Comparison of ENCODE assay signal across 2 cellular contexts in genomic region chr7:49883933-49884332, GRCh38.
TF ChIP-seq lines count a peak whose summit lies in the region.

No MANE protein-coding gene starts in this region.

TF ChIP-seq in H1, 55 proteins besides CTCF, POLR2A, EP300 and RAD21:
- TF ChIP-seq CBX8 (IDR thresholded peaks at IDR 0.05; ENCODE audit: borderline replicate concordance, low read depth, low read length) (no peak), RXRA (IDR thresholded peaks at IDR 0.05; ENCODE audit: insufficient read depth, low read depth, low read length) (no peak), SP4 (IDR thresholded peaks at IDR 0.05; ENCODE audit: low read length) (no peak), SAP30 (IDR thresholded peaks at IDR 0.05; ENCODE audit: insufficient read depth, insufficient replicate concordance, low read length) (no peak), MAFK (IDR thresholded peaks at IDR 0.05; ENCODE audit: low read depth, low read length) (no peak), CTBP2 (IDR thresholded peaks at IDR 0.05; ENCODE audit: borderline replicate concordance, insufficient read depth, insufficient read length, low read length) (no peak), BACH1 (IDR thresholded peaks at IDR 0.05; ENCODE audit: low read length) (no peak), KDM4A (IDR thresholded peaks at IDR 0.05; ENCODE audit: low read depth, low read length, severe bottlenecking) (no peak), TBP (IDR thresholded peaks at IDR 0.05; ENCODE audit: low read depth, low read length) (no peak), SP1 (IDR thresholded peaks at IDR 0.05; ENCODE audit: low read depth, low read length) (no peak), NANOG (IDR thresholded peaks at IDR 0.05; ENCODE audit: insufficient read depth, low read depth, low read length, poor library complexity, severe bottlenecking) (no peak), JUND (IDR thresholded peaks at IDR 0.05; ENCODE audit: low read length) (no peak), POLR2AphosphoS5 (IDR thresholded peaks at IDR 0.05; ENCODE audit: low read depth, low read length) (no peak), SRF (IDR thresholded peaks at IDR 0.05; ENCODE audit: low read depth, low read length) (no peak), BRCA1 (IDR thresholded peaks at IDR 0.05; ENCODE audit: low read depth, low read length) (no peak), ATF2 (IDR thresholded peaks at IDR 0.05; ENCODE audit: low read length) (no peak)
- TF ChIP-seq, protein P1, sequence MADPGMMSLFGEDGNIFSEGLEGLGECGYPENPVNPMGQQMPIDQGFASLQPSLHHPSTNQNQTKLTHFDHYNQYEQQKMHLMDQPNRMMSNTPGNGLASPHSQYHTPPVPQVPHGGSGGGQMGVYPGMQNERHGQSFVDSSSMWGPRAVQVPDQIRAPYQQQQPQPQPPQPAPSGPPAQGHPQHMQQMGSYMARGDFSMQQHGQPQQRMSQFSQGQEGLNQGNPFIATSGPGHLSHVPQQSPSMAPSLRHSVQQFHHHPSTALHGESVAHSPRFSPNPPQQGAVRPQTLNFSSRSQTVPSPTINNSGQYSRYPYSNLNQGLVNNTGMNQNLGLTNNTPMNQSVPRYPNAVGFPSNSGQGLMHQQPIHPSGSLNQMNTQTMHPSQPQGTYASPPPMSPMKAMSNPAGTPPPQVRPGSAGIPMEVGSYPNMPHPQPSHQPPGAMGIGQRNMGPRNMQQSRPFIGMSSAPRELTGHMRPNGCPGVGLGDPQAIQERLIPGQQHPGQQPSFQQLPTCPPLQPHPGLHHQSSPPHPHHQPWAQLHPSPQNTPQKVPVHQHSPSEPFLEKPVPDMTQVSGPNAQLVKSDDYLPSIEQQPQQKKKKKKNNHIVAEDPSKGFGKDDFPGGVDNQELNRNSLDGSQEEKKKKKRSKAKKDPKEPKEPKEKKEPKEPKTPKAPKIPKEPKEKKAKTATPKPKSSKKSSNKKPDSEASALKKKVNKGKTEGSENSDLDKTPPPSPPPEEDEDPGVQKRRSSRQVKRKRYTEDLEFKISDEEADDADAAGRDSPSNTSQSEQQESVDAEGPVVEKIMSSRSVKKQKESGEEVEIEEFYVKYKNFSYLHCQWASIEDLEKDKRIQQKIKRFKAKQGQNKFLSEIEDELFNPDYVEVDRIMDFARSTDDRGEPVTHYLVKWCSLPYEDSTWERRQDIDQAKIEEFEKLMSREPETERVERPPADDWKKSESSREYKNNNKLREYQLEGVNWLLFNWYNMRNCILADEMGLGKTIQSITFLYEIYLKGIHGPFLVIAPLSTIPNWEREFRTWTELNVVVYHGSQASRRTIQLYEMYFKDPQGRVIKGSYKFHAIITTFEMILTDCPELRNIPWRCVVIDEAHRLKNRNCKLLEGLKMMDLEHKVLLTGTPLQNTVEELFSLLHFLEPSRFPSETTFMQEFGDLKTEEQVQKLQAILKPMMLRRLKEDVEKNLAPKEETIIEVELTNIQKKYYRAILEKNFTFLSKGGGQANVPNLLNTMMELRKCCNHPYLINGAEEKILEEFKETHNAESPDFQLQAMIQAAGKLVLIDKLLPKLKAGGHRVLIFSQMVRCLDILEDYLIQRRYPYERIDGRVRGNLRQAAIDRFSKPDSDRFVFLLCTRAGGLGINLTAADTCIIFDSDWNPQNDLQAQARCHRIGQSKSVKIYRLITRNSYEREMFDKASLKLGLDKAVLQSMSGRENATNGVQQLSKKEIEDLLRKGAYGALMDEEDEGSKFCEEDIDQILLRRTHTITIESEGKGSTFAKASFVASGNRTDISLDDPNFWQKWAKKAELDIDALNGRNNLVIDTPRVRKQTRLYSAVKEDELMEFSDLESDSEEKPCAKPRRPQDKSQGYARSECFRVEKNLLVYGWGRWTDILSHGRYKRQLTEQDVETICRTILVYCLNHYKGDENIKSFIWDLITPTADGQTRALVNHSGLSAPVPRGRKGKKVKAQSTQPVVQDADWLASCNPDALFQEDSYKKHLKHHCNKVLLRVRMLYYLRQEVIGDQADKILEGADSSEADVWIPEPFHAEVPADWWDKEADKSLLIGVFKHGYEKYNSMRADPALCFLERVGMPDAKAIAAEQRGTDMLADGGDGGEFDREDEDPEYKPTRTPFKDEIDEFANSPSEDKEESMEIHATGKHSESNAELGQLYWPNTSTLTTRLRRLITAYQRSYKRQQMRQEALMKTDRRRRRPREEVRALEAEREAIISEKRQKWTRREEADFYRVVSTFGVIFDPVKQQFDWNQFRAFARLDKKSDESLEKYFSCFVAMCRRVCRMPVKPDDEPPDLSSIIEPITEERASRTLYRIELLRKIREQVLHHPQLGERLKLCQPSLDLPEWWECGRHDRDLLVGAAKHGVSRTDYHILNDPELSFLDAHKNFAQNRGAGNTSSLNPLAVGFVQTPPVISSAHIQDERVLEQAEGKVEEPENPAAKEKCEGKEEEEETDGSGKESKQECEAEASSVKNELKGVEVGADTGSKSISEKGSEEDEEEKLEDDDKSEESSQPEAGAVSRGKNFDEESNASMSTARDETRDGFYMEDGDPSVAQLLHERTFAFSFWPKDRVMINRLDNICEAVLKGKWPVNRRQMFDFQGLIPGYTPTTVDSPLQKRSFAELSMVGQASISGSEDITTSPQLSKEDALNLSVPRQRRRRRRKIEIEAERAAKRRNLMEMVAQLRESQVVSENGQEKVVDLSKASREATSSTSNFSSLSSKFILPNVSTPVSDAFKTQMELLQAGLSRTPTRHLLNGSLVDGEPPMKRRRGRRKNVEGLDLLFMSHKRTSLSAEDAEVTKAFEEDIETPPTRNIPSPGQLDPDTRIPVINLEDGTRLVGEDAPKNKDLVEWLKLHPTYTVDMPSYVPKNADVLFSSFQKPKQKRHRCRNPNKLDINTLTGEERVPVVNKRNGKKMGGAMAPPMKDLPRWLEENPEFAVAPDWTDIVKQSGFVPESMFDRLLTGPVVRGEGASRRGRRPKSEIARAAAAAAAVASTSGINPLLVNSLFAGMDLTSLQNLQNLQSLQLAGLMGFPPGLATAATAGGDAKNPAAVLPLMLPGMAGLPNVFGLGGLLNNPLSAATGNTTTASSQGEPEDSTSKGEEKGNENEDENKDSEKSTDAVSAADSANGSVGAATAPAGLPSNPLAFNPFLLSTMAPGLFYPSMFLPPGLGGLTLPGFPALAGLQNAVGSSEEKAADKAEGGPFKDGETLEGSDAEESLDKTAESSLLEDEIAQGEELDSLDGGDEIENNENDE (IDR thresholded peaks at IDR 0.05; ENCODE audit: insufficient replicate concordance, low read length): no peak

TF ChIP-seq in GM23338, 12 proteins besides CTCF, POLR2A, EP300 and RAD21:
- no peak for TF ChIP-seq EZH2phosphoT487 (IDR thresholded peaks at IDR 0.05; ENCODE audit: unreplicated experiment)
- no peak for TF ChIP-seq CREB1 (CRISPR knock-in tag; IDR thresholded peaks at IDR 0.05; ENCODE audit: low read depth)
- TF ChIP-seq, protein P2, sequence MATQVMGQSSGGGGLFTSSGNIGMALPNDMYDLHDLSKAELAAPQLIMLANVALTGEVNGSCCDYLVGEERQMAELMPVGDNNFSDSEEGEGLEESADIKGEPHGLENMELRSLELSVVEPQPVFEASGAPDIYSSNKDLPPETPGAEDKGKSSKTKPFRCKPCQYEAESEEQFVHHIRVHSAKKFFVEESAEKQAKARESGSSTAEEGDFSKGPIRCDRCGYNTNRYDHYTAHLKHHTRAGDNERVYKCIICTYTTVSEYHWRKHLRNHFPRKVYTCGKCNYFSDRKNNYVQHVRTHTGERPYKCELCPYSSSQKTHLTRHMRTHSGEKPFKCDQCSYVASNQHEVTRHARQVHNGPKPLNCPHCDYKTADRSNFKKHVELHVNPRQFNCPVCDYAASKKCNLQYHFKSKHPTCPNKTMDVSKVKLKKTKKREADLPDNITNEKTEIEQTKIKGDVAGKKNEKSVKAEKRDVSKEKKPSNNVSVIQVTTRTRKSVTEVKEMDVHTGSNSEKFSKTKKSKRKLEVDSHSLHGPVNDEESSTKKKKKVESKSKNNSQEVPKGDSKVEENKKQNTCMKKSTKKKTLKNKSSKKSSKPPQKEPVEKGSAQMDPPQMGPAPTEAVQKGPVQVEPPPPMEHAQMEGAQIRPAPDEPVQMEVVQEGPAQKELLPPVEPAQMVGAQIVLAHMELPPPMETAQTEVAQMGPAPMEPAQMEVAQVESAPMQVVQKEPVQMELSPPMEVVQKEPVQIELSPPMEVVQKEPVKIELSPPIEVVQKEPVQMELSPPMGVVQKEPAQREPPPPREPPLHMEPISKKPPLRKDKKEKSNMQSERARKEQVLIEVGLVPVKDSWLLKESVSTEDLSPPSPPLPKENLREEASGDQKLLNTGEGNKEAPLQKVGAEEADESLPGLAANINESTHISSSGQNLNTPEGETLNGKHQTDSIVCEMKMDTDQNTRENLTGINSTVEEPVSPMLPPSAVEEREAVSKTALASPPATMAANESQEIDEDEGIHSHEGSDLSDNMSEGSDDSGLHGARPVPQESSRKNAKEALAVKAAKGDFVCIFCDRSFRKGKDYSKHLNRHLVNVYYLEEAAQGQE (IDR thresholded peaks at IDR 0.05; ENCODE audit: unreplicated experiment): no peak
- no peak for TF ChIP-seq NANOG (IDR thresholded peaks at IDR 0.05; ENCODE audit: borderline replicate concordance)
- TF ChIP-seq ZNF331 (CRISPR knock-in tag; IDR thresholded peaks at IDR 0.05; ENCODE audit: low read depth): no peak
- TF ChIP-seq EZH2 (IDR thresholded peaks at IDR 0.05; ENCODE audit: low read depth, unreplicated experiment): no peak
- no peak for TF ChIP-seq ZNF462 (CRISPR knock-in tag; IDR thresholded peaks at IDR 0.05)
- TF ChIP-seq JUNB (IDR thresholded peaks at IDR 0.05; ENCODE audit: unreplicated experiment): no peak
- TF ChIP-seq STAT1 (IDR thresholded peaks at IDR 0.05; ENCODE audit: unreplicated experiment): no peak
- TF ChIP-seq POLR2AphosphoS5 (IDR thresholded peaks at IDR 0.05; ENCODE audit: low read depth): no peak
- TF ChIP-seq ETS1 (IDR thresholded peaks at IDR 0.05): no peak
- no peak for TF ChIP-seq ZNF114 (CRISPR knock-in tag; IDR thresholded peaks at IDR 0.05)
